23 cellular contexts compared by ENCODE assay signal in the genomic region with DNA sequence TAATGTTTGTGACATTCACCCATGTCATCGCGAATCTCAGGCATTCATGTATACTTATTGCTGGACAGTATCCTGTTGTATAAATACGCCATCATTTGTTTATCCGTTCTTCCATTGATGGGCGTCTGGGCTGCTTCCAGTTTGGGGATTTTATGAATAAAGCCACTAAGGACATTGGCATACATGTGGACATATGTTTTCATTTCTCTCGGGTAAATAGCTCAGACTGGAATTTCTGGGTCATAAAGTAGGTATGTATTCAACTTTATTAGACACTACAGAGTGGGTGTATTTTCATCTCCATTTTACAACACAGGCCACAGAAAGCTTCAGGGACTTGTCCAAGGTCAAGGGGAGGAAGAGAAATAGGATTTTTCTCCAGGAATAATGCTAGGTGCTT. TPM values are rescaled to one million over a fixed set of nuclear protein-coding genes. Genes with fewer than 3 reads are reported as not detected.
"Had no signal": no experiment of that assay in that cellular context is flagged by ENCODE, and none has a peak within 500 bp of the region (broad histone marks: within the 10 kb centered on the region; RNA-seq: fewer than 3 reads in every experiment).

No MANE protein-coding gene starts in this region.

- DNase-seq: activated CD4-positive, alpha-beta memory T cell treated with anti-CD3 and anti-CD28 coated beads for 36 hours; activated CD4-positive, alpha-beta T cell treated with anti-CD3 and anti-CD28 coated beads, Interleukin-2, amount 10 ng/mL, durations not matched to agents 7 days and 5 days; activated CD4-positive, CD25-positive, alpha-beta regulatory T cell; activated CD8-positive, alpha-beta memory T cell treated with anti-CD3 and anti-CD28 coated beads for 24 hours; activated gamma-delta T cell; activated naive CD4-positive, alpha-beta T cell treated with anti-CD3 and anti-CD28 coated beads for 36 hours; activated T-cell treated with anti-CD3 and anti-CD28 coated beads, Interleukin-2, amount 50 U/mL, for 48 hours; brain microvascular endothelial cell; cerebellar nuclear complex; MM.1S; NCI-H1105; NCI-H1436; NCI-H187; NCI-H2081; NCI-H510A treated with DMSO at 0.1 percent for 48 hours; Peyer's patch; Right ventricle myocardium superior; SW 1271 had no signal

- H3K4me3 ChIP-seq: Peyer's patch, SJSA1 had no signal

- H3K27me3 Mint-ChIP-seq: activated CD4-positive, alpha-beta memory T cell treated with anti-CD3 and anti-CD28 coated beads for 36 hours; activated CD4-positive, alpha-beta T cell treated with anti-CD3 and anti-CD28 coated beads, Interleukin-2, amount 10 ng/mL, durations not matched to agents 7 days and 5 days; activated naive CD8-positive, alpha-beta T cell; activated T-helper 17 cell treated with anti-CD3 and anti-CD28 coated beads, Interleukin-2, amount 50 U/mL, for 72 hours had no signal

- H3K27ac Mint-ChIP-seq: activated CD4-positive, alpha-beta memory T cell treated with anti-CD3 and anti-CD28 coated beads for 36 hours; activated CD4-positive, alpha-beta T cell treated with anti-CD3 and anti-CD28 coated beads, Interleukin-2, amount 10 ng/mL, durations not matched to agents 7 days and 5 days; activated naive CD4-positive, alpha-beta T cell treated with anti-CD3 and anti-CD28 coated beads for 36 hours; activated naive CD8-positive, alpha-beta T cell; activated T-helper 17 cell treated with anti-CD3 and anti-CD28 coated beads, Interleukin-2, amount 50 U/mL, for 72 hours; T-helper 1 cell treated with Interleukin-12 subunit alpha and Interleukin-12 subunit beta and Interleukin-4 antibody, amounts not matched to agents 30 μg/mL and 1 μg/mL, for 36 hours had no signal

- H3K4me3 Mint-ChIP-seq: activated CD4-positive, alpha-beta memory T cell treated with anti-CD3 and anti-CD28 coated beads for 36 hours; activated CD4-positive, alpha-beta T cell treated with anti-CD3 and anti-CD28 coated beads, Interleukin-2, amount 10 ng/mL, durations not matched to agents 7 days and 5 days; activated naive CD4-positive, alpha-beta T cell treated with anti-CD3 and anti-CD28 coated beads for 36 hours; activated naive CD8-positive, alpha-beta T cell; activated T-helper 17 cell treated with anti-CD3 and anti-CD28 coated beads, Interleukin-2, amount 50 U/mL, for 72 hours; T-helper 1 cell treated with Interleukin-12 subunit alpha and Interleukin-12 subunit beta and Interleukin-4 antibody, amounts not matched to agents 30 μg/mL and 1 μg/mL, for 36 hours had no signal

- H3K27ac ChIP-seq: brain microvascular endothelial cell, Peyer's patch, RWPE1, SJSA1 had no signal

- H3K4me1 Mint-ChIP-seq: activated CD4-positive, alpha-beta T cell treated with anti-CD3 and anti-CD28 coated beads, Interleukin-2, amount 10 ng/mL, durations not matched to agents 7 days and 5 days; activated T-helper 17 cell treated with anti-CD3 and anti-CD28 coated beads, Interleukin-2, amount 50 U/mL, for 72 hours had no signal

- H3K9me3 Mint-ChIP-seq: activated CD4-positive, alpha-beta memory T cell treated with anti-CD3 and anti-CD28 coated beads for 36 hours; activated CD4-positive, alpha-beta T cell treated with anti-CD3 and anti-CD28 coated beads, Interleukin-2, amount 10 ng/mL, durations not matched to agents 7 days and 5 days; activated T-helper 17 cell treated with anti-CD3 and anti-CD28 coated beads, Interleukin-2, amount 50 U/mL, for 72 hours; T-helper 1 cell treated with Interleukin-12 subunit alpha and Interleukin-12 subunit beta and Interleukin-4 antibody, amounts not matched to agents 30 μg/mL and 1 μg/mL, for 36 hours had no signal

RNA-seq across cellular contexts. Expression of a gene that starts 48.9 kb away (rescaled TPM):
- total RNA-seq: activated CD4-positive, alpha-beta memory T cell treated with anti-CD3 and anti-CD28 coated beads for 36 hours; activated CD4-positive, alpha-beta T cell treated with anti-CD3 and anti-CD28 coated beads, Interleukin-2, amount 10 ng/mL, durations not matched to agents 7 days and 5 days; activated naive CD4-positive, alpha-beta T cell treated with anti-CD3 and anti-CD28 coated beads for 36 hours; activated T-helper 17 cell treated with anti-CD3 and anti-CD28 coated beads, Interleukin-2, amount 50 U/mL, for 72 hours; Peyer's patch; SJSA1 had no signal
